ENCODE assay signal across 13 cellular contexts in genomic region chr9:104075801-104076753, GRCh38. TPM values are rescaled to one million over a fixed set of nuclear protein-coding genes. Genes with fewer than 3 reads are reported as not detected.
A peak's percentile ranks its signal among the peaks of the same experiment; 100 is the strongest.
DNase-seq lines count a peak whose midpoint lies in the region; ATAC-seq, FAIRE-seq and TF ChIP-seq lines count a peak whose summit lies in the region.
"Had no signal": no experiment of that assay in that cellular context is flagged by ENCODE, and none has a peak within 500 bp of the region (broad histone marks: within the 10 kb centered on the region; RNA-seq: fewer than 3 reads in every experiment).

No MANE protein-coding gene starts in this region.

- intact Hi-C loops in left ventricle myocardium inferior (cut with micrococcal nuclease), result no loop called here
- intact Hi-C loops in Right ventricle myocardium superior (cut with DNase I), result no loop called here

- H3K27ac ChIP-seq in left ventricle myocardium inferior (replicated peaks) (peak overlapping the region; percentile 68), hepatocyte (no peak overlapping the region)
- H3K27ac ChIP-seq: BLaER1 treated with 17β-estradiol and CSF1 and Interleukin-3, amounts not matched to agents 10 nM and 100 nM had no signal

- ATAC-seq in Right ventricle myocardium superior (ENCODE audit: poor library complexity), result no peak

- H2AFZ ChIP-seq in hepatocyte, result no peak overlapping the region

- H3K9me3 ChIP-seq in left ventricle myocardium inferior (replicated peaks) (peaks cover 7% of the 10 kb centered on the region), hepatocyte (ENCODE audit: low read depth) (peaks cover 4% of the 10 kb centered on the region)

- no peak for FAIRE-seq in HTR-8/SVneo (lab: Jason Lieb, UNC)

- H3K27me3 ChIP-seq in left ventricle myocardium inferior (ENCODE audit: low read depth) (no peaks in the 10 kb centered on the region), hepatocyte (no peaks in the 10 kb centered on the region)
- H3K27me3 ChIP-seq: BLaER1 treated with 17β-estradiol and CSF1 and Interleukin-3, amounts not matched to agents 10 nM and 100 nM had no signal

- peaks cover 21% of the 10 kb centered on the region for H3K4me1 ChIP-seq in left ventricle myocardium inferior
- peaks cover 2% of the 10 kb centered on the region for H3K4me1 ChIP-seq in hepatocyte (ENCODE audit: insufficient read depth)
- H3K4me1 ChIP-seq: BLaER1 treated with 17β-estradiol and CSF1 and Interleukin-3, amounts not matched to agents 10 nM and 100 nM had no signal

- 100% methylated on average over 2 of the region's 2 CpGs for WGBS in hepatocyte (ENCODE audit: low lambda C conversion rate, missing lambda C conversion rate)

- in situ Hi-C loops in astrocyte of the cerebellum (cut with HindIII; ENCODE audit: low sequenced_read_pairs), result no loop called here

- DNase-seq in left ventricle myocardium inferior (no peak), Right ventricle myocardium superior (no peak), astrocyte of the cerebellum (ENCODE audit: low read depth) (peak; percentile 28), hepatocyte (ENCODE audit: low spot score) (peak; percentile 10), Ammon's horn (ENCODE audit: low spot score) (no peak), SHP77 treated with DMSO at 0.1 percent for 48 hours (lab: John Stamatoyannopoulos, UW) (no peak), HTR-8/SVneo (ENCODE audit: insufficient read length, low spot score) (no peak)
- DNase-seq in activated CD4-positive, alpha-beta T cell treated with anti-CD3 and anti-CD28 coated beads for 1 hour, result no peak
- DNase-seq: foreskin melanocyte, GDM1, NCI-H146, T-helper 9 cell had no signal

- no peak overlapping the region for H3K4me2 ChIP-seq in hepatocyte
- H3K4me2 ChIP-seq: BLaER1 treated with 17β-estradiol and CSF1 and Interleukin-3, amounts not matched to agents 10 nM and 100 nM had no signal

- H3K9me2 ChIP-seq in hepatocyte (replicated peaks; ENCODE audit: insufficient read depth), result no peaks in the 10 kb centered on the region

- H4K20me1 ChIP-seq in hepatocyte (ENCODE audit: insufficient read depth, poor library complexity, severe bottlenecking), result no peaks in the 10 kb centered on the region
- H4K20me1 ChIP-seq: BLaER1 treated with 17β-estradiol and CSF1 and Interleukin-3, amounts not matched to agents 10 nM and 100 nM had no signal

- no peaks in the 10 kb centered on the region for H3K79me2 ChIP-seq in hepatocyte

- H3K36me3 ChIP-seq in left ventricle myocardium inferior, result no peaks in the 10 kb centered on the region
- H3K36me3 ChIP-seq in hepatocyte (replicated peaks; ENCODE audit: insufficient read depth, low read depth), result no peaks in the 10 kb centered on the region
- H3K36me3 ChIP-seq: BLaER1 treated with 17β-estradiol and CSF1 and Interleukin-3, amounts not matched to agents 10 nM and 100 nM had no signal

- TF ChIP-seq CTCF in left ventricle myocardium inferior (IDR thresholded peaks at IDR 0.05; ENCODE audit: borderline replicate concordance), result no peak
- TF ChIP-seq CTCF in astrocyte of the cerebellum (IDR thresholded peaks at IDR 0.05; ENCODE audit: low read depth, low read length, missing control alignments), result no peak
- TF ChIP-seq CTCF in hepatocyte (IDR thresholded peaks at IDR 0.05; ENCODE audit: poor library complexity), result no peak

- H3K4me3 ChIP-seq in left ventricle myocardium inferior (no peak overlapping the region), astrocyte of the cerebellum (ENCODE audit: low read depth, low read length) (no peak overlapping the region), hepatocyte (no peak overlapping the region)
- H3K4me3 ChIP-seq: BLaER1 treated with 17β-estradiol and CSF1 and Interleukin-3, amounts not matched to agents 10 nM and 100 nM had no signal

RNA-seq across cellular contexts. Expression of gene SMC2, which starts 18.0 kb away (rescaled TPM):
- total RNA-seq in left ventricle myocardium inferior (9.7 TPM), Right ventricle myocardium superior (8.4 TPM), hepatocyte (11.8 and 12.0 TPM in 2 replicates)
- polyA plus RNA-seq in hepatocyte, result 11.5 and 16.6 TPM in 2 replicates

Comparison
In these comparisons a context has a peak if more than half of its experiments do, and no peak if none do; other contexts are left out.
1. DNase-seq: peak in astrocyte of the cerebellum (single experiment) and hepatocyte (single experiment); none in left ventricle myocardium inferior (single experiment), Right ventricle myocardium superior (single experiment), Ammon's horn (single experiment), SHP77 treated with DMSO at 0.1 percent for 48 hours (single experiment), HTR-8/SVneo (single experiment) and activated CD4-positive, alpha-beta T cell treated with anti-CD3 and anti-CD28 coated beads for 1 hour (single experiment).